Comparison of ENCODE assay signal across 8 cellular contexts in the genomic region with DNA sequence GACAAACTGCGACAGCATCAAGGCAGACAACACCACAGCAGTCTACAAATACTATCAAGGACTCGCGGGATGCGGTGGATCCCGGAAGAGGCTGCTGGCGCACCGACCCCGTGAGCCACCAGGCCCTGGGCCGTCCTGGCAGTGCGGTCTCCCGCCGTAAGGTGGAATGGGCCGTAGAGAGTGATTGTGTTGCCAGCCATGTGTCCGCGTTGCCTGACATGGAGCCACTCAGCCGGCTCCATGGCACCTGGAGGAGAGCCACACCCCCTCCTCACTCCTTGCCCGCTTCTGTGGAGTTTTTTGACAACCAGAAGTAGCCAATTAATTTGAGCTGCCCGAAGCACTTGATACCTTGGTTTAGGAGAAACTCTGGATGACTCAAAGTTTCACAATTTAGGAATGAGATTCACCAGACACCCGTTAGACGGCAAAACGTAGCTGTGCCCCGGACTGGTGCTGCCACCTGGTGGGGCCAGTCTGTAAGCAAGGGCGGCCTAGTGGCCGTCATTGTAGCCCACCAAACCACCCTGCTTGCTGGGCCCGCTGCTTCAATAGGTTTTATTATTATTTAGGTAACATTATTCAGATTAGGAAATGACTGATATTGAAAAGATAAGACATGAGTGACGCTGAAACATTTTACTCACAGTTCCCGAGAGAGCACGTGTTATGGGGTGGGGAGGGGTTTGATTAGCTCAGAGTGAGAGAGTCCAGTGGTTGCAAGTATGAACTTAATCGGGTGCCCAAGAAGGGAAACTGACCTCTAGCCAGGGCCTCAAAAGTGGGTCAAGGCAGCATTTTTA. TPM values are rescaled to one million over a fixed set of nuclear protein-coding genes. Genes with fewer than 3 reads are reported as not detected.
DNase-seq lines count a peak whose midpoint lies in the region; ATAC-seq and TF ChIP-seq lines count a peak whose summit lies in the region.

No MANE protein-coding gene starts in this region.

- H3K27me3 ChIP-seq in dorsolateral prefrontal cortex (peaks cover 0 to 29% (median 2%) of the 10 kb centered on the region in 45 donors), lung (ENCODE audit: control insufficient read depth, insufficient read depth) (peaks cover 3% of the 10 kb centered on the region)

- 23 to 24% methylated on average over 29 of the region's 29 CpGs for WGBS in lung, 2 donors

- peak; percentile 97 for TF ChIP-seq CTCF in AG10803 (conservative IDR thresholded peaks at IDR 0.05; ENCODE audit: low read length)
- TF ChIP-seq CTCF in dorsolateral prefrontal cortex (IDR thresholded peaks at IDR 0.05 in 54 of 56, conservative IDR thresholded peaks at IDR 0.05 in 2 of 56; ENCODE audit: low read depth in 1 of 56, partially characterized antibody in 56 of 56), result peak; percentile 78 to 98 (median 92)
- peak; percentile 78 for TF ChIP-seq CTCF in lung (IDR thresholded peaks at IDR 0.05; ENCODE audit: control extremely low read depth, extremely low read depth)

- DNase-seq in AG10803 (ENCODE audit: low read depth), result peak; percentile 80
- DNase-seq in NCI-H345 (lab: John Stamatoyannopoulos, UW), result peak; percentile 66
- DNase-seq in activated CD4-positive, alpha-beta T cell treated with anti-CD3 and anti-CD28 coated beads, Interleukin-2, amount 50 U/mL, for 48 hours, result peak; percentile 77 to 82
- peak in 9 of 10 donors; percentile 54 to 81 (median 70) for DNase-seq in dorsolateral prefrontal cortex
- DNase-seq in lung (ENCODE audit: low spot score), result peak; percentile 73
- DNase-seq in stimulated activated CD8-positive, alpha-beta memory T cell treated with anti-CD3 and anti-CD28 coated beads, Interleukin-15, amount 100 ng/mL, for 48 hours (ENCODE audit: low read depth in 2 of 2), result peak; percentile 48 to 51

- intact Hi-C loops in dorsolateral prefrontal cortex (cut with DNase I), result loop anchor here (5.0 kb wide), 2 partner anchors 395 to 405 kb away; no protein-coding TSS in a partner anchor

- no peaks in the 10 kb centered on the region for H3K9me3 ChIP-seq in lung (ENCODE audit: control insufficient read depth in 2 of 2, insufficient read depth in 1 of 2, low read length in 1 of 2)

- H3K4me3 ChIP-seq in AG10803 (ENCODE audit: low read length), result peak overlapping the region; percentile 28
- peak overlapping the region in 8 of 59 donors; percentile 3 to 31 (median 16) for H3K4me3 ChIP-seq in dorsolateral prefrontal cortex
- no peak overlapping the region for H3K4me3 ChIP-seq in lung

- H3K27ac ChIP-seq in dorsolateral prefrontal cortex (no peak overlapping the region), lung (ENCODE audit: low read depth in 1 of 2, low read length in 1 of 2) (no peak overlapping the region)

- H3K36me3 ChIP-seq in lung (ENCODE audit: control insufficient read depth in 2 of 2, insufficient read depth in 2 of 2, low read length in 2 of 2), result no peaks in the 10 kb centered on the region

- ATAC-seq in GM18511 (IDR thresholded peaks at IDR 0.05; ENCODE audit: unreplicated experiment) (peak; percentile 93), HG03095 (IDR thresholded peaks at IDR 0.05; ENCODE audit: unreplicated experiment) (peak; percentile 75), lung (ENCODE audit: insufficient read depth, low FRiP score) (peak; percentile 89)

- H3K4me1 ChIP-seq in lung (ENCODE audit: control insufficient read depth in 2 of 2, insufficient read depth in 2 of 2, low read length in 2 of 2), result peaks cover 0 to 2% of the 10 kb centered on the region in 2 donors

RNA-seq across cellular contexts. Expression of a gene that starts 10.2 kb away (rescaled TPM):
- total RNA-seq in dorsolateral prefrontal cortex (10 to 100 TPM; 46.3 to 91.5 (median 67.1) TPM), lung (10 to 100 TPM; 40.4 to 88.5 TPM)
- polyA plus RNA-seq in lung, result 100 to 1,000 TPM in 1 of 2 donors, 10 to 100 TPM in 1; 83.9 to 113 TPM

RNA-seq across cellular contexts. Expression of a gene that starts 23.4 kb away (rescaled TPM):
- total RNA-seq in dorsolateral prefrontal cortex, result 10 to 100 TPM; 25.5 to 68.8 (median 49.6) TPM
- total RNA-seq in lung, result 10 to 100 TPM; 29.2 to 88.3 TPM
- polyA plus RNA-seq in lung, result 10 to 100 TPM; 52.5 to 67.0 TPM
